21 cellular contexts compared by ENCODE assay signal in the genomic region with DNA sequence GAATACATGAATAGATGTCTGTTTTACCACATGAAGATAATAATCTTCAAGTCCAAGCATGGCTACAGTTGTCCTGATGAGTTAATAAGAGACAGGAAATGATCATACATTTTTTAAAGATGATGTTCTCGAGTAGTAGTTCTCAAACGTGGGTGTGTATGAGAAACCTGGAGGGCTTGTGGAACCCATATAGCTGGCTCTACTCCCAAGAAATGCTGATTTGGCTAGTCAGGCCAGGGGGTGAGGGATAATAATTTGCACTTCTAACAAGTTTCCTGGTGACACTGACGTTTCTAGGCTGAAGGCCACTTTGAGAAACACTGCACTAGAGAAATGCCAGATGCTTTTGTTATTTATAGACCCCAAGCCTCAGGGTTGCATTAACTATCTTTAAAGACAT. TPM values are rescaled to one million over a fixed set of nuclear protein-coding genes. Genes with fewer than 3 reads are reported as not detected.
DNase-seq lines count a peak whose midpoint lies in the region; ATAC-seq and TF ChIP-seq lines count a peak whose summit lies in the region.
"Had no signal": no experiment of that assay in that cellular context is flagged by ENCODE, and none has a peak within 500 bp of the region (broad histone marks: within the 10 kb centered on the region; RNA-seq: fewer than 3 reads in every experiment).

No MANE protein-coding gene starts in this region.

- H3K36me3 Mint-ChIP-seq in activated CD8-positive, alpha-beta T cell treated with anti-CD3 and anti-CD28 coated beads for 36 hours (ENCODE audit: low read depth) = peaks cover 23% of the 10 kb centered on the region

- H3K4me1 ChIP-seq in left ventricle myocardium inferior = peaks cover 21% of the 10 kb centered on the region
- H3K4me1 ChIP-seq: BLaER1, body of pancreas had no signal

- DNase-seq in AG08395 (ENCODE audit: low spot score) = peak; percentile 65
- DNase-seq in HFF-Myc (ENCODE audit: extremely low read depth, low read depth) = peak; percentile 12
- peak; percentile 41 for DNase-seq in amniotic epithelial cell (ENCODE audit: low read depth)
- no peak for DNase-seq in left ventricle myocardium inferior
- no peak for DNase-seq in activated CD8-positive, alpha-beta T cell treated with anti-CD3 and anti-CD28 coated beads for 36 hours
- DNase-seq in LoVo (ENCODE audit: low spot score) = no peak
- DNase-seq in NK-92 treated with Interleukin-12 subunit alpha and Interleukin-12 subunit beta, amount 100 ng/mL, for 24 hours (lab: John Stamatoyannopoulos, UW) = no peak
- DNase-seq in activated T-cell treated with anti-CD3 and anti-CD28 coated beads for 4 hours = no peak
- DNase-seq: activated B cell treated with CpG ODN at 0.5 μM for 24 hours; body of pancreas; DMS79; effector memory CD4-positive, alpha-beta T cell; H7; mucosa of descending colon; NCI-H1417 treated with DMSO at 0.1 percent for 48 hours; NCI-H345; stimulated activated naive B cell treated with anti-CD40 and anti-IgM and Interleukin-4, amounts not matched to agents 10 μg/mL and 1 μg/mL and 100 μg/mL, for 72 hours; SW 1271; trophoblast cell had no signal

- no peak for ATAC-seq in activated CD8-positive, alpha-beta T cell treated with anti-CD3 and anti-CD28 coated beads for 36 hours
- ATAC-seq: body of pancreas; K562; mucosa of descending colon; stimulated activated naive B cell treated with anti-CD40 and anti-IgM and Interleukin-4, amounts not matched to agents 10 μg/mL and 1 μg/mL and 100 μg/mL, for 72 hours had no signal

- CTCF ChIA-PET in activated CD8-positive, alpha-beta T cell treated with anti-CD3 and anti-CD28 coated beads for 36 hours (lab: Charles Lee) = no interaction called here

- H3K36me3 ChIP-seq in left ventricle myocardium inferior = peaks cover 46% of the 10 kb centered on the region

- H3K9me3 Mint-ChIP-seq in activated CD8-positive, alpha-beta T cell treated with anti-CD3 and anti-CD28 coated beads for 36 hours = no peaks in the 10 kb centered on the region

- intact Hi-C loops in left ventricle myocardium inferior (cut with micrococcal nuclease) = no loop called here
- intact Hi-C loops in activated CD8-positive, alpha-beta T cell treated with anti-CD3 and anti-CD28 coated beads for 36 hours (cut with micrococcal nuclease) = no loop called here

- TF ChIP-seq CTCF in HFF-Myc (IDR thresholded peaks at IDR 0.05; ENCODE audit: low read depth, low read length, missing control alignments) (no peak), left ventricle myocardium inferior (IDR thresholded peaks at IDR 0.05; ENCODE audit: borderline replicate concordance) (no peak)
- no peak for TF ChIP-seq CTCF in activated CD8-positive, alpha-beta T cell treated with anti-CD3 and anti-CD28 coated beads for 36 hours (IDR thresholded peaks at IDR 0.05)

- no peak overlapping the region for H3K4me3 ChIP-seq in HFF-Myc (replicated peaks; ENCODE audit: low read depth, low read length)
- H3K4me3 ChIP-seq in left ventricle myocardium inferior = no peak overlapping the region
- H3K4me3 ChIP-seq: BLaER1, body of pancreas, K562, mucosa of descending colon had no signal

- POLR2A ChIA-PET in activated CD8-positive, alpha-beta T cell treated with anti-CD3 and anti-CD28 coated beads for 36 hours (lab: Charles Lee) = no interaction called here

- no peak overlapping the region for H3K4me3 Mint-ChIP-seq in activated CD8-positive, alpha-beta T cell treated with anti-CD3 and anti-CD28 coated beads for 36 hours
- H3K4me3 Mint-ChIP-seq: activated B cell treated with CpG ODN at 0.5 μM for 24 hours; stimulated activated naive B cell treated with anti-CD40 and anti-IgM and Interleukin-4, amounts not matched to agents 10 μg/mL and 1 μg/mL and 100 μg/mL, for 72 hours had no signal

- H3K27me3 Mint-ChIP-seq in activated CD8-positive, alpha-beta T cell treated with anti-CD3 and anti-CD28 coated beads for 36 hours = no peaks in the 10 kb centered on the region
- H3K27me3 Mint-ChIP-seq: activated B cell treated with CpG ODN at 0.5 μM for 24 hours; stimulated activated naive B cell treated with anti-CD40 and anti-IgM and Interleukin-4, amounts not matched to agents 10 μg/mL and 1 μg/mL and 100 μg/mL, for 72 hours had no signal

- H3K9me3 ChIP-seq in left ventricle myocardium inferior (replicated peaks) = peaks cover 12% of the 10 kb centered on the region
- H3K9me3 ChIP-seq: BLaER1 had no signal

- no peak overlapping the region for H3K27ac Mint-ChIP-seq in activated CD8-positive, alpha-beta T cell treated with anti-CD3 and anti-CD28 coated beads for 36 hours
- H3K27ac Mint-ChIP-seq: activated B cell treated with CpG ODN at 0.5 μM for 24 hours; stimulated activated naive B cell treated with anti-CD40 and anti-IgM and Interleukin-4, amounts not matched to agents 10 μg/mL and 1 μg/mL and 100 μg/mL, for 72 hours had no signal

- H3K27ac ChIP-seq in left ventricle myocardium inferior (replicated peaks) = peak overlapping the region; percentile 23
- H3K27ac ChIP-seq: BLaER1, body of pancreas had no signal

- no peaks in the 10 kb centered on the region for H3K27me3 ChIP-seq in left ventricle myocardium inferior (ENCODE audit: low read depth)
- H3K27me3 ChIP-seq: BLaER1, body of pancreas had no signal

- no peaks in the 10 kb centered on the region for H3K4me1 Mint-ChIP-seq in activated CD8-positive, alpha-beta T cell treated with anti-CD3 and anti-CD28 coated beads for 36 hours (ENCODE audit: low read depth)
- H3K4me1 Mint-ChIP-seq: activated B cell treated with CpG ODN at 0.5 μM for 24 hours; stimulated activated naive B cell treated with anti-CD40 and anti-IgM and Interleukin-4, amounts not matched to agents 10 μg/mL and 1 μg/mL and 100 μg/mL, for 72 hours had no signal

RNA-seq across cellular contexts. Expression of gene ROPN1B, which starts 37.0 kb away (rescaled TPM):
- total RNA-seq in left ventricle myocardium inferior = 4.0 TPM
- total RNA-seq in activated CD8-positive, alpha-beta T cell treated with anti-CD3 and anti-CD28 coated beads for 36 hours = not detected
- total RNA-seq: activated B cell treated with CpG ODN at 0.5 μM for 24 hours, H7, K562 had no signal

Comparison
In these comparisons a context has a peak if more than half of its experiments do, and no peak if none do; other contexts are left out.
1. DNase-seq: peak in AG08395 (single experiment), HFF-Myc (single experiment) and amniotic epithelial cell (single experiment); none in left ventricle myocardium inferior (single experiment), activated CD8-positive, alpha-beta T cell treated with anti-CD3 and anti-CD28 coated beads for 36 hours (single experiment), LoVo (single experiment), NK-92 treated with Interleukin-12 subunit alpha and Interleukin-12 subunit beta, amount 100 ng/mL, for 24 hours (single experiment) and activated T-cell treated with anti-CD3 and anti-CD28 coated beads for 4 hours (single experiment).